In the genomic region with DNA sequence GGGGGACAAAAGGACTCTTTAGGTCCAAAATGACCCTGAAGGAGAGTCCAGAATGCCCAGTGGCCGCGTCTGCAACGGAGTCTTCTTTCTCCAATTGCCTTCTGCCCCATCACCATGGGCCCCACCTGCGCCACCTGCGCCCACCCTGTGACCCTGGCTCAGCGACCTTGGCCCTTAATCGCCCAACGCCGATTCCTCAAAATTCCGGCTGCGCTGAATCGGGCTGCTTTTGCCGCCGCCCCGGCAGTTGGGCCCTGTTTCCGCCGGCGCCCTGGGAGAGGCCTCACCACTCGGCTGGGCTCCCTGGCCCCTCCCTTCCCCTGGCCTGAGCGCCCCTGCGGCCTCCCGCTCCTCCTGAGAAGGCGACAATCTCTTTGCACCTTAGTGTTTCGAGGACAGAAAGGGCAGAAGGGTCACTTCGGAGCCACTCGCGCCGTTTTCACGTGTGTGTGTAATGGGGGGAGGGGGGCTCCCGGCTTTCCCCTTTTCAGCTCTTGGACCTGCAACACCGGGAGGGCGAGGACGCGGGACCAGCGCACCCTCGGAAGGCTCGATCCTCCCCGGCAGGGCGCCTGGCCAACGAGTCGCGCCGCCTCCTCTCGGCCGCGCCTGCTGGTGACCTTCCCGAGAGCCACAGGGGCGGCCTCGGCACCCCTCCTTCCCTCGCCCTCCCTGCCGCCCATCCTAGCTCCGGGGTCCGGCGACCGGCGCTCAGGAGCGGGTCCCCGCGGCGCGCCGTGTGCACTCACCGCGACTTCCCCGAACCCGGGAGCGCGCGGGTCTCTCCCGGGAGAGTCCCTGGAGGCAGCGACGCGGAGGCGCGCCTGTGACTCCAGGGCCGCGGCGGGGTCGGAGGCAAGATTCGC, we compare ENCODE assay signal across 8 cellular contexts. TPM values are rescaled to one million over a fixed set of nuclear protein-coding genes. Genes with fewer than 3 reads are reported as not detected.
DNase-seq lines count a peak whose midpoint lies in the region; ATAC-seq, FAIRE-seq and TF ChIP-seq lines count a peak whose summit lies in the region.

No MANE protein-coding gene starts in this region.

- H3K4me3 ChIP-seq in keratinocyte (ENCODE audit: control insufficient read depth in 2 of 3, extremely low read depth in 1 of 3, insufficient read depth in 2 of 3, low read depth in 1 of 3, low read length in 3 of 3) (peak overlapping the region in 1 of 3 experiments; percentile 31), tibial artery (peak overlapping the region; percentile 36 to 41)

- H3K27me3 ChIP-seq in keratinocyte (ENCODE audit: control insufficient read depth, extremely low read depth, insufficient read depth, low read length) (peaks cover 99% of the 10 kb centered on the region), tibial artery (peaks cover 3 to 100% of the 10 kb centered on the region in 2 donors)

- H3K4me1 ChIP-seq in keratinocyte (ENCODE audit: control insufficient read depth, extremely low read depth, insufficient read depth, low read length) (peaks cover 6% of the 10 kb centered on the region), tibial artery (peaks cover 0 to 63% (median 50%) of the 10 kb centered on the region in 4 donors)

- H3K9ac ChIP-seq in keratinocyte (ENCODE audit: control insufficient read depth, extremely low read depth, insufficient read depth, low read length): no peak overlapping the region

- H2AFZ ChIP-seq in keratinocyte (ENCODE audit: control insufficient read depth, low read length): peak overlapping the region; percentile 9

- ATAC-seq in HG03045 (IDR thresholded peaks at IDR 0.05; ENCODE audit: unreplicated experiment) (no peak), GM21576 (IDR thresholded peaks at IDR 0.05; ENCODE audit: unreplicated experiment) (no peak)

- no peaks in the 10 kb centered on the region for H3K79me2 ChIP-seq in keratinocyte (ENCODE audit: control insufficient read depth, insufficient read depth, low read length)

- intact Hi-C loops in tibial artery (cut with DNase I; ENCODE audit: low total_unique reads): no loop called here

- no peak for FAIRE-seq in keratinocyte (lab: Jason Lieb, UNC)

- H3K36me3 ChIP-seq in keratinocyte (ENCODE audit: control insufficient read depth in 2 of 2, extremely low read depth in 1 of 2, insufficient read depth in 2 of 2, low read length in 2 of 2) (no peaks in the 10 kb centered on the region), tibial artery (no peaks in the 10 kb centered on the region)

- H4K20me1 ChIP-seq in keratinocyte (ENCODE audit: control insufficient read depth, extremely low read depth, insufficient read depth, low read length): peaks cover 5% of the 10 kb centered on the region

- H3K27ac ChIP-seq in keratinocyte (ENCODE audit: control insufficient read depth, insufficient read depth, low read length) (no peak overlapping the region), tibial artery (no peak overlapping the region)

- dilution Hi-C loops in keratinocyte (cut with MboI; ENCODE audit: extremely low pct_ligation_motif_present, low sequenced_read_pairs): no loop called here

- peak overlapping the region; percentile 64 for H3K4me2 ChIP-seq in keratinocyte (ENCODE audit: control insufficient read depth, extremely low read depth, insufficient read depth, low read depth, low read length)

- DNase-seq in activated CD4-positive, alpha-beta T cell treated with anti-CD3 and anti-CD28 coated beads, Interleukin-2, amount 50 U/mL, for 48 hours: peak; percentile 18 to 24
- no peak for DNase-seq in activated CD4-positive, alpha-beta T cell treated with anti-CD3 and anti-CD28 coated beads, Interleukin-2, amount 50 U/mL, for 4 hours
- DNase-seq in SW480 (ENCODE audit: low spot score) (peak; percentile 37), keratinocyte (ENCODE audit: low read depth, low spot score) (no peak), tibial artery (no peak), OCI-M2 (lab: John Stamatoyannopoulos, UW; ENCODE audit: unreplicated experiment) (no peak)

- TF ChIP-seq CTCF in keratinocyte (optimal IDR thresholded peaks at IDR 0.05 in 1 of 3, IDR thresholded peaks at IDR 0.05 in 1 of 3, conservative IDR thresholded peaks at IDR 0.05 in 1 of 3; ENCODE audit: extremely low read depth in 1 of 3, insufficient read depth in 2 of 3, low read length in 3 of 3) (no peak), tibial artery (IDR thresholded peaks at IDR 0.05) (no peak)

- no peaks in the 10 kb centered on the region for H3K9me1 ChIP-seq in keratinocyte (ENCODE audit: control insufficient read depth, extremely low read depth, insufficient read depth, low read length)

- H3K9me3 ChIP-seq in keratinocyte (ENCODE audit: control insufficient read depth, low read depth, low read length) (no peaks in the 10 kb centered on the region), tibial artery (no peaks in the 10 kb centered on the region)

RNA-seq across cellular contexts. Expression of gene SIM2, which starts 0.5 kb away (rescaled TPM):
- polyA plus RNA-seq in keratinocyte: 0.03 to 0.05 TPM in 2 of 3 replicates, not detected in the other
- polyA plus RNA-seq in keratinocyte (2011; ENCODE audit: low read depth): not detected
- 0.01 and 0.06 TPM in 2 replicates for polyA plus RNA-seq in keratinocyte (2011; cell fraction: cytosol; rRNA removed)
- 0.11 and 0.16 TPM in 2 replicates for polyA plus RNA-seq in keratinocyte (2011; cell fraction: nucleus; rRNA removed)
- 0.05 and 0.18 TPM in 2 replicates for polyA plus RNA-seq in keratinocyte (2012; ENCODE audit: low replicate concordance)
- polyA minus RNA-seq in keratinocyte: not detected in 3 replicates
- polyA minus RNA-seq in keratinocyte (2011; cell fraction: cytosol; rRNA and poly(A)+ RNA removed): not detected
- not detected in 2 replicates for polyA minus RNA-seq in keratinocyte (2011; cell fraction: nucleus; rRNA and poly(A)+ RNA removed)

Comparison
In these comparisons a context has a peak if more than half of its experiments do, and no peak if none do; other contexts are left out.
1. DNase-seq: peak in activated CD4-positive, alpha-beta T cell treated with anti-CD3 and anti-CD28 coated beads, Interleukin-2, amount 50 U/mL, for 48 hours (2 of 2) and SW480 (single experiment); none in activated CD4-positive, alpha-beta T cell treated with anti-CD3 and anti-CD28 coated beads, Interleukin-2, amount 50 U/mL, for 4 hours (0 of 2), keratinocyte (single experiment), tibial artery (0 of 2) and OCI-M2 (single experiment).